ENCODE assay signal across 24 cellular contexts in the genomic region with DNA sequence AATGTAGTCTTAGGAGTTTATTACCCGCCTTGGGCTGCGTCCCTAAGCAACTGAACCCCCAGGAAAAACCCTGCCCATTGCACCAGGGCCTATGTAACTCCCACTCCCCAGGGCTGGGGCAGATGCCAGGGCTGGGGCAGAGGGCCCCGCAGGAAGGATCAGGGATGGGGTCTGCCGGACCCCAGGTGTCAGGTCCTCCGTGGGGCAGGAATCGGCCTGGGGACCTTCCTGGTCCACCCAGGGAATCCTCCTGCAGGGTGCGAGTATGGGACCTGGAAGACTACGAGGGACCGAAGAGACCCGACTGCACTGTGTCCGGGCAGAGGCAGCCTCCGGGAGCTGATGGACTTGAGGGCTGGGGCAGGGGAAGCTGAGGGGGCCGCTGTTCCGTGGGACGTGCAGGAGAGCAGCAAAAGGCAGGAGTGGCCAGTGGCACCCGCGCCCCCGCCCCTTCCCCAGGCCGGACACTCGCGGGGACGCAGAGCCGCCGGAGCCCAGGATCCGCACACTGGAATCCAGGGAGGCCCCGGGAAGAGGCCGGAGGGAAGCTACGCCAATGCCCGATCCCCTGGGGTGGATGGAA.
"Had no signal": no experiment of that assay in that cellular context is flagged by ENCODE, and none has a peak within 500 bp of the region (broad histone marks: within the 10 kb centered on the region; RNA-seq: fewer than 3 reads in every experiment).

No MANE protein-coding gene starts in this region.

- H3K27me3 Mint-ChIP-seq: effector memory CD8-positive, alpha-beta T cell; naive thymus-derived CD8-positive, alpha-beta T cell; stimulated activated memory B cell treated with anti-CD40 and anti-IgM and Interleukin-4, amounts not matched to agents 10 μg/mL and 1 μg/mL and 100 μg/mL, for 72 hours; stimulated activated naive CD8-positive, alpha-beta T cell treated with anti-CD3 and anti-CD28 coated beads, Interleukin-15, amount 100 ng/mL, for 72 hours had no signal

- H3K27ac ChIP-seq: epithelial cell of prostate, parathyroid adenoma, psoas muscle, right lobe of liver, thoracic aorta, transverse colon had no signal

- H3K9me3 ChIP-seq: esophagus muscularis mucosa, gastrocnemius medialis, left ventricle myocardium inferior, psoas muscle, right lobe of liver, thoracic aorta, transverse colon had no signal

- FAIRE-seq: colon, urothelium cell line had no signal

- H2AFZ ChIP-seq: parathyroid adenoma had no signal

- DNase-seq: effector memory CD8-positive, alpha-beta T cell; gastrocnemius medialis; islet precursor cell; left ventricle myocardium inferior; mesendoderm; naive thymus-derived CD8-positive, alpha-beta T cell; occipital lobe; retina; right lobe of liver; stimulated activated CD4-positive, alpha-beta T cell treated with anti-CD3 and anti-CD28 coated beads, Interleukin-15, amount 100 ng/mL, for 24 hours; stimulated activated CD4-positive, alpha-beta T cell treated with anti-CD3 and anti-CD28 coated beads, Interleukin-1b, Interleukin-23, amount 100 ng/mL, for 48 hours; stimulated activated CD4-positive, alpha-beta T cell treated with anti-CD3 and anti-CD28 coated beads, Interleukin-4, amount 100 ng/mL, for 24 hours; stimulated activated naive CD8-positive, alpha-beta T cell treated with anti-CD3 and anti-CD28 coated beads, Interleukin-15, amount 100 ng/mL, for 72 hours; transverse colon had no signal

- H3K27ac Mint-ChIP-seq: dendritic cell treated with granulocyte-macrophage colony-stimulating factor and Interleukin-4, amounts not matched to agents 40 ng/mL and 50 ng/mL, for 4 days; stimulated activated memory B cell treated with anti-CD40 and anti-IgM and Interleukin-4, amounts not matched to agents 10 μg/mL and 1 μg/mL and 100 μg/mL, for 72 hours had no signal

- ATAC-seq: effector memory CD8-positive, alpha-beta T cell; gastrocnemius medialis; naive thymus-derived CD8-positive, alpha-beta T cell; psoas muscle; right lobe of liver; stimulated activated memory B cell treated with anti-CD40 and anti-IgM and Interleukin-4, amounts not matched to agents 10 μg/mL and 1 μg/mL and 100 μg/mL, for 72 hours; stimulated activated naive CD8-positive, alpha-beta T cell treated with anti-CD3 and anti-CD28 coated beads, Interleukin-15, amount 100 ng/mL, for 72 hours had no signal

- H3K36me3 ChIP-seq: gastrocnemius medialis, right lobe of liver, thoracic aorta had no signal

- H3K9ac ChIP-seq: parathyroid adenoma had no signal

- H3K4me3 ChIP-seq: gastrocnemius medialis, left ventricle myocardium inferior, lung, psoas muscle, right lobe of liver, thoracic aorta, transverse colon had no signal

- H3K27me3 ChIP-seq: esophagus muscularis mucosa, gastrocnemius medialis, right lobe of liver, transverse colon had no signal

- H3K4me3 Mint-ChIP-seq: dendritic cell treated with granulocyte-macrophage colony-stimulating factor and Interleukin-4, amounts not matched to agents 40 ng/mL and 50 ng/mL, for 4 days; effector memory CD8-positive, alpha-beta T cell; stimulated activated memory B cell treated with anti-CD40 and anti-IgM and Interleukin-4, amounts not matched to agents 10 μg/mL and 1 μg/mL and 100 μg/mL, for 72 hours; stimulated activated naive CD8-positive, alpha-beta T cell treated with anti-CD3 and anti-CD28 coated beads, Interleukin-15, amount 100 ng/mL, for 72 hours had no signal

- H3K9me3 Mint-ChIP-seq: dendritic cell treated with granulocyte-macrophage colony-stimulating factor and Interleukin-4, amounts not matched to agents 40 ng/mL and 50 ng/mL, for 4 days; effector memory CD8-positive, alpha-beta T cell; naive thymus-derived CD8-positive, alpha-beta T cell; stimulated activated memory B cell treated with anti-CD40 and anti-IgM and Interleukin-4, amounts not matched to agents 10 μg/mL and 1 μg/mL and 100 μg/mL, for 72 hours; stimulated activated naive CD8-positive, alpha-beta T cell treated with anti-CD3 and anti-CD28 coated beads, Interleukin-15, amount 100 ng/mL, for 72 hours had no signal
